Comparison of ENCODE assay signal across 10 cellular contexts in genomic region chr10:104300736-104301292, GRCh38. TPM values are rescaled to one million over a fixed set of nuclear protein-coding genes. Genes with fewer than 3 reads are reported as not detected.
A peak's percentile ranks its signal among the peaks of the same experiment; 100 is the strongest.
DNase-seq lines count a peak whose midpoint lies in the region; TF ChIP-seq lines count a peak whose summit lies in the region.
"Had no signal": no experiment of that assay in that cellular context is flagged by ENCODE, and none has a peak within 500 bp of the region (broad histone marks: within the 10 kb centered on the region; RNA-seq: fewer than 3 reads in every experiment).

No MANE protein-coding gene starts in this region.

- H3K9me3 Mint-ChIP-seq in activated naive CD8-positive, alpha-beta T cell treated with anti-CD3 and anti-CD28 coated beads for 36 hours, result no peaks in the 10 kb centered on the region
- peaks cover 4% of the 10 kb centered on the region for H3K9me3 Mint-ChIP-seq in type B pancreatic cell
- H3K9me3 Mint-ChIP-seq: memory B cell had no signal

- peaks cover 22% of the 10 kb centered on the region for H3K4me1 Mint-ChIP-seq in activated naive CD8-positive, alpha-beta T cell treated with anti-CD3 and anti-CD28 coated beads for 36 hours
- H3K4me1 Mint-ChIP-seq in type B pancreatic cell (ENCODE audit: unreplicated experiment), result peaks cover 33% of the 10 kb centered on the region

- no peak overlapping the region for H3K9ac ChIP-seq in trophoblast cell (ENCODE audit: low read length)

- H3K27ac ChIP-seq in trophoblast cell (ENCODE audit: low read depth, low read length), result no peak overlapping the region
- H3K27ac ChIP-seq: HL-60 had no signal

- DNase-seq in EL (peak; percentile 97), NCI-H2081 treated with DMSO at 0.1 percent for 48 hours (lab: John Stamatoyannopoulos, UW) (peak; percentile 38), cardiac septum (ENCODE audit: low spot score) (peak; percentile 87), trophoblast cell (peak; percentile 73 to 84), GM10266 (ENCODE audit: extremely low spot score) (no peak), HEK293T (ENCODE audit: extremely low spot score) (no peak), type B pancreatic cell (ENCODE audit: extremely low spot score, unreplicated experiment) (no peak)
- no peak for DNase-seq in activated naive CD8-positive, alpha-beta T cell treated with anti-CD3 and anti-CD28 coated beads for 36 hours

- peaks cover 7% of the 10 kb centered on the region for H3K27me3 Mint-ChIP-seq in activated naive CD8-positive, alpha-beta T cell treated with anti-CD3 and anti-CD28 coated beads for 36 hours
- H3K27me3 Mint-ChIP-seq in type B pancreatic cell, result peaks cover 3% of the 10 kb centered on the region

- no peak overlapping the region for H2BK120ac ChIP-seq in trophoblast cell (ENCODE audit: insufficient read depth, low read length, poor library complexity)

- CTCF ChIA-PET in HEK293T (lab: Yijun Ruan, JAX), result interaction anchor here (0.6 kb wide), 1 partner anchor 9 kb away, joined by 3 read pairs; no protein-coding TSS in a partner anchor

- no peak overlapping the region for H2AFZ ChIP-seq in trophoblast cell (ENCODE audit: insufficient read depth, low read length, poor library complexity)

- H4K12ac ChIP-seq in trophoblast cell (ENCODE audit: low read depth, low read length), result no peak overlapping the region

- intact Hi-C loops in cardiac septum (cut with DNase I), result loop anchor here (2.0 kb wide), 1 partner anchor 38 kb away; the partner anchor contains the start of gene ITPRIP

- H3K79me2 ChIP-seq in trophoblast cell (ENCODE audit: control insufficient read depth, insufficient read depth, low read length, poor library complexity), result no peaks in the 10 kb centered on the region

- peaks cover 3% of the 10 kb centered on the region for H3K79me1 ChIP-seq in trophoblast cell (ENCODE audit: low read length)

- no peak overlapping the region for H3K14ac ChIP-seq in trophoblast cell (ENCODE audit: low read length)

- peaks cover 8% of the 10 kb centered on the region for H3K36me3 Mint-ChIP-seq in activated naive CD8-positive, alpha-beta T cell treated with anti-CD3 and anti-CD28 coated beads for 36 hours
- H3K36me3 Mint-ChIP-seq in type B pancreatic cell, result peaks cover 3% of the 10 kb centered on the region
- H3K36me3 Mint-ChIP-seq: memory B cell had no signal

- H3K36me3 ChIP-seq in trophoblast cell (ENCODE audit: control insufficient read depth in 1 of 2, insufficient read depth in 2 of 2, low read length in 2 of 2), result no peaks in the 10 kb centered on the region

- H3K9me3 ChIP-seq in trophoblast cell (ENCODE audit: insufficient read depth, low read depth, low read length), result no peaks in the 10 kb centered on the region

- H3K4me3 Mint-ChIP-seq in activated naive CD8-positive, alpha-beta T cell treated with anti-CD3 and anti-CD28 coated beads for 36 hours, result no peak overlapping the region
- H3K4me3 Mint-ChIP-seq in type B pancreatic cell, result no peak overlapping the region
- H3K4me3 Mint-ChIP-seq: memory B cell had no signal

- no peak overlapping the region for H3K18ac ChIP-seq in trophoblast cell (ENCODE audit: low read length)

- H2AK5ac ChIP-seq in trophoblast cell (ENCODE audit: low read length), result no peak overlapping the region

- H3K4me3 ChIP-seq in trophoblast cell (ENCODE audit: low read depth, low read length), result no peak overlapping the region

- H3K27me3 ChIP-seq in trophoblast cell (ENCODE audit: insufficient read depth, low read length), result no peaks in the 10 kb centered on the region

- no peak overlapping the region for H3K4me2 ChIP-seq in trophoblast cell (ENCODE audit: low read length)

- H4K8ac ChIP-seq in trophoblast cell (ENCODE audit: low read depth, low read length), result no peak overlapping the region

- H3K23ac ChIP-seq in trophoblast cell (ENCODE audit: low read length), result no peak overlapping the region

- POLR2A ChIA-PET in HEK293T (lab: Yijun Ruan, JAX), result no interaction called here

- no peak overlapping the region for H3K4ac ChIP-seq in trophoblast cell (ENCODE audit: low read depth, low read length)

- peaks cover 13 to 14% of the 10 kb centered on the region in 2 experiments for H3K4me1 ChIP-seq in trophoblast cell (ENCODE audit: control insufficient read depth in 1 of 2, insufficient read depth in 2 of 2, low read length in 2 of 2)

- H2BK5ac ChIP-seq in trophoblast cell (ENCODE audit: low read depth, low read length, poor library complexity), result no peak overlapping the region

- H3K27ac Mint-ChIP-seq in activated naive CD8-positive, alpha-beta T cell treated with anti-CD3 and anti-CD28 coated beads for 36 hours, result peak overlapping the region; percentile 73
- H3K27ac Mint-ChIP-seq in type B pancreatic cell, result no peak overlapping the region
- H3K27ac Mint-ChIP-seq: memory B cell had no signal

- no peak overlapping the region for H4K91ac ChIP-seq in trophoblast cell (ENCODE audit: low read depth, low read length)

- TF ChIP-seq CTCF in GM10266 (IDR thresholded peaks at IDR 0.05; ENCODE audit: control insufficient read depth, insufficient read depth, low read depth, missing control alignments) (no peak), type B pancreatic cell (conservative IDR thresholded peaks at IDR 0.05) (no peak)

- no peak overlapping the region for H2BK12ac ChIP-seq in trophoblast cell (ENCODE audit: low read length)

- no CpG with 5 or more reads among the region's 7 CpGs for WGBS in trophoblast cell (ENCODE audit: extremely low coverage, insufficient coverage, insufficient read length)

TF ChIP-seq in HEK293T, 16 proteins besides CTCF, POLR2A, EP300 and RAD21:
- TF ChIP-seq TARDBP (IDR thresholded peaks at IDR 0.05), result no peak
- TF ChIP-seq FOXA1 (IDR thresholded peaks at IDR 0.05), result no peak
TF ChIP-seq in HEK293T: peak in this region for 0.

RNA-seq across cellular contexts. Expression of gene GSTO2, which starts 31.8 kb away (rescaled TPM):
- 1 to 10 TPM; 1.5 to 2.5 TPM for total RNA-seq in activated naive CD8-positive, alpha-beta T cell treated with anti-CD3 and anti-CD28 coated beads for 36 hours
- total RNA-seq in cardiac septum (0.67 TPM), type B pancreatic cell (ENCODE audit: low replicate concordance) (2.8 and 8.2 TPM in 2 replicates)
- polyA plus RNA-seq in trophoblast cell (2013), result 1.3 TPM in 2 replicates

RNA-seq across cellular contexts. Expression of gene ITPRIP, which starts 37.5 kb away (rescaled TPM):
- 10 to 100 TPM; 18.8 to 19.4 TPM for total RNA-seq in activated naive CD8-positive, alpha-beta T cell treated with anti-CD3 and anti-CD28 coated beads for 36 hours
- 25.4 TPM for total RNA-seq in cardiac septum
- 15.6 and 16.0 TPM in 2 replicates for polyA plus RNA-seq in trophoblast cell (2013)
- total RNA-seq in type B pancreatic cell (ENCODE audit: low replicate concordance), result 8.5 and 19.9 TPM in 2 replicates

RNA-seq across cellular contexts. Expression of gene GSTO1, which starts 46.1 kb away (rescaled TPM):
- 100 to 1,000 TPM; 148 to 153 TPM for total RNA-seq in activated naive CD8-positive, alpha-beta T cell treated with anti-CD3 and anti-CD28 coated beads for 36 hours
- 209 TPM for total RNA-seq in cardiac septum
- 84.3 and 85.5 TPM in 2 replicates for polyA plus RNA-seq in trophoblast cell (2013)
- total RNA-seq in type B pancreatic cell (ENCODE audit: low replicate concordance), result 74.1 and 79.2 TPM in 2 replicates

RNA-seq across cellular contexts. Expression of gene CFAP58, which starts 52.8 kb away (rescaled TPM):
- total RNA-seq in activated naive CD8-positive, alpha-beta T cell treated with anti-CD3 and anti-CD28 coated beads for 36 hours, result under 1 TPM; 0.34 to 0.41 TPM
- total RNA-seq in cardiac septum (2.7 TPM), type B pancreatic cell (ENCODE audit: low replicate concordance) (0.24 and 0.34 TPM in 2 replicates)
- 0.68 and 0.77 TPM in 2 replicates for polyA plus RNA-seq in trophoblast cell (2013)

Comparison
In these comparisons a context has a peak if more than half of its experiments do, and no peak if none do; other contexts are left out.
1. DNase-seq: peak in EL (single experiment), NCI-H2081 treated with DMSO at 0.1 percent for 48 hours (single experiment), cardiac septum (single experiment) and trophoblast cell (2 of 2); none in activated naive CD8-positive, alpha-beta T cell treated with anti-CD3 and anti-CD28 coated beads for 36 hours (single experiment), GM10266 (single experiment), HEK293T (single experiment) and type B pancreatic cell (single experiment).